21 cellular contexts compared by ENCODE assay signal in the genomic region with DNA sequence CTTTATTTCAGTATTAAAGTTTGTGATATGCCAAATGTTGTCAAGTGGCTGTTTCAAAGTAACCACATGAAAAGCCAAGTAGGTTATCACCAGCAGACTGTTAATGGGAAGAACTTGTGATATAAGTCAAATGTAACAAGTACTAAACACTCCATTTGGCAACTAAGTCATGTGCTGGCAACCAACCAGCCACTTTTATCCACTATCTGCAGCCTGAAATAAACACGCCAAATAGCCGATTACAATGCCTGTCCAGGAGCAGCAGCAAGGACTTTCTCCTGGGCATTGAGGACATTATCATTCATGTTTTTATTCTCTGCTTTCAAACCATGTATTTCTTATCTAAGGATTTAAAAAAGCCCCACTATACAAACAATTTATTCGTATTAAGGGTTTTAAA.
"Had no signal": no experiment of that assay in that cellular context is flagged by ENCODE, and none has a peak within 500 bp of the region (broad histone marks: within the 10 kb centered on the region; RNA-seq: fewer than 3 reads in every experiment).

No MANE protein-coding gene starts in this region.

- H3K9me3 ChIP-seq: esophagus squamous epithelium, neutrophil had no signal

- H3K4me3 ChIP-seq: esophagus squamous epithelium, smooth muscle cell had no signal

- H3K36me3 ChIP-seq: esophagus squamous epithelium, neutrophil had no signal

- H3K4me1 ChIP-seq: esophagus squamous epithelium had no signal

- DNase-seq: activated CD4-positive, alpha-beta T cell treated with anti-CD3 and anti-CD28 coated beads for 36 hours; activated CD4-positive, CD25-positive, alpha-beta regulatory T cell; activated CD8-positive, alpha-beta memory T cell treated with anti-CD3 and anti-CD28 coated beads, Interleukin-2, amount 10 ng/mL, durations not matched to agents 7 days and 5 days; activated CD8-positive, alpha-beta T cell treated with anti-CD3 and anti-CD28 coated beads, Interleukin-2, amount 10 ng/mL, durations not matched to agents 7 days and 5 days; activated naive CD4-positive, alpha-beta T cell; activated T-cell treated with anti-CD3 and anti-CD28 coated beads, Interleukin-2, amount 50 U/mL, for 72 hours; dermis blood vessel endothelial cell; effector CD4-positive, alpha-beta T cell; esophagus squamous epithelium; foreskin melanocyte; kidney glomerular epithelial cell; mammary epithelial cell; naive B cell; nephron progenitor cell; stimulated activated CD4-positive, alpha-beta T cell treated with anti-CD3 and anti-CD28 coated beads, Interleukin-15, amount 100 ng/mL, for 24 hours; stimulated activated naive CD4-positive, alpha-beta T cell; trophoblast cell had no signal

- H3K27me3 ChIP-seq: esophagus squamous epithelium, neutrophil had no signal

- ATAC-seq: activated CD4-positive, alpha-beta T cell treated with anti-CD3 and anti-CD28 coated beads for 36 hours; activated CD8-positive, alpha-beta memory T cell treated with anti-CD3 and anti-CD28 coated beads, Interleukin-2, amount 10 ng/mL, durations not matched to agents 7 days and 5 days; activated CD8-positive, alpha-beta T cell treated with anti-CD3 and anti-CD28 coated beads, Interleukin-2, amount 10 ng/mL, durations not matched to agents 7 days and 5 days; activated naive CD4-positive, alpha-beta T cell treated with anti-CD3 and anti-CD28 coated beads, Interleukin-2, amount 50 U/mL, for 72 hours; activated T-cell treated with anti-CD3 and anti-CD28 coated beads, Interleukin-2, amount 50 U/mL, for 72 hours had no signal

- H3K27ac ChIP-seq: epithelial cell of prostate, esophagus squamous epithelium, neutrophil had no signal
